ENCODE assay signal across 1 cellular context in genomic region chr12:79674629-79675028, GRCh38.
TF ChIP-seq lines count a peak whose summit lies in the region.

No MANE protein-coding gene starts in this region.

TF ChIP-seq in H1, 55 proteins besides CTCF, POLR2A, EP300 and RAD21:
- TF ChIP-seq RXRA (IDR thresholded peaks at IDR 0.05; ENCODE audit: insufficient read depth, low read depth, low read length) (no peak), CTBP2 (IDR thresholded peaks at IDR 0.05; ENCODE audit: borderline replicate concordance, insufficient read depth, insufficient read length, low read length) (no peak), YY1 (IDR thresholded peaks at IDR 0.05; ENCODE audit: low read depth, low read length) (no peak), BCL11A (IDR thresholded peaks at IDR 0.05; ENCODE audit: low read depth in 2 of 2, low read length in 2 of 2) (no peak), RBBP5 (IDR thresholded peaks at IDR 0.05; ENCODE audit: borderline replicate concordance, low read depth, low read length) (no peak), EGR1 (IDR thresholded peaks at IDR 0.05; ENCODE audit: borderline replicate concordance, low read depth, low read length) (no peak), FOSL1 (IDR thresholded peaks at IDR 0.05; ENCODE audit: insufficient read depth, low read depth, low read length) (no peak), SIRT6 (IDR thresholded peaks at IDR 0.05; ENCODE audit: low read length) (no peak)
- TF ChIP-seq, protein P1, sequence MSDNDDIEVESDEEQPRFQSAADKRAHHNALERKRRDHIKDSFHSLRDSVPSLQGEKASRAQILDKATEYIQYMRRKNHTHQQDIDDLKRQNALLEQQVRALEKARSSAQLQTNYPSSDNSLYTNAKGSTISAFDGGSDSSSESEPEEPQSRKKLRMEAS (IDR thresholded peaks at IDR 0.05), result no peak
- TF ChIP-seq, protein P2, sequence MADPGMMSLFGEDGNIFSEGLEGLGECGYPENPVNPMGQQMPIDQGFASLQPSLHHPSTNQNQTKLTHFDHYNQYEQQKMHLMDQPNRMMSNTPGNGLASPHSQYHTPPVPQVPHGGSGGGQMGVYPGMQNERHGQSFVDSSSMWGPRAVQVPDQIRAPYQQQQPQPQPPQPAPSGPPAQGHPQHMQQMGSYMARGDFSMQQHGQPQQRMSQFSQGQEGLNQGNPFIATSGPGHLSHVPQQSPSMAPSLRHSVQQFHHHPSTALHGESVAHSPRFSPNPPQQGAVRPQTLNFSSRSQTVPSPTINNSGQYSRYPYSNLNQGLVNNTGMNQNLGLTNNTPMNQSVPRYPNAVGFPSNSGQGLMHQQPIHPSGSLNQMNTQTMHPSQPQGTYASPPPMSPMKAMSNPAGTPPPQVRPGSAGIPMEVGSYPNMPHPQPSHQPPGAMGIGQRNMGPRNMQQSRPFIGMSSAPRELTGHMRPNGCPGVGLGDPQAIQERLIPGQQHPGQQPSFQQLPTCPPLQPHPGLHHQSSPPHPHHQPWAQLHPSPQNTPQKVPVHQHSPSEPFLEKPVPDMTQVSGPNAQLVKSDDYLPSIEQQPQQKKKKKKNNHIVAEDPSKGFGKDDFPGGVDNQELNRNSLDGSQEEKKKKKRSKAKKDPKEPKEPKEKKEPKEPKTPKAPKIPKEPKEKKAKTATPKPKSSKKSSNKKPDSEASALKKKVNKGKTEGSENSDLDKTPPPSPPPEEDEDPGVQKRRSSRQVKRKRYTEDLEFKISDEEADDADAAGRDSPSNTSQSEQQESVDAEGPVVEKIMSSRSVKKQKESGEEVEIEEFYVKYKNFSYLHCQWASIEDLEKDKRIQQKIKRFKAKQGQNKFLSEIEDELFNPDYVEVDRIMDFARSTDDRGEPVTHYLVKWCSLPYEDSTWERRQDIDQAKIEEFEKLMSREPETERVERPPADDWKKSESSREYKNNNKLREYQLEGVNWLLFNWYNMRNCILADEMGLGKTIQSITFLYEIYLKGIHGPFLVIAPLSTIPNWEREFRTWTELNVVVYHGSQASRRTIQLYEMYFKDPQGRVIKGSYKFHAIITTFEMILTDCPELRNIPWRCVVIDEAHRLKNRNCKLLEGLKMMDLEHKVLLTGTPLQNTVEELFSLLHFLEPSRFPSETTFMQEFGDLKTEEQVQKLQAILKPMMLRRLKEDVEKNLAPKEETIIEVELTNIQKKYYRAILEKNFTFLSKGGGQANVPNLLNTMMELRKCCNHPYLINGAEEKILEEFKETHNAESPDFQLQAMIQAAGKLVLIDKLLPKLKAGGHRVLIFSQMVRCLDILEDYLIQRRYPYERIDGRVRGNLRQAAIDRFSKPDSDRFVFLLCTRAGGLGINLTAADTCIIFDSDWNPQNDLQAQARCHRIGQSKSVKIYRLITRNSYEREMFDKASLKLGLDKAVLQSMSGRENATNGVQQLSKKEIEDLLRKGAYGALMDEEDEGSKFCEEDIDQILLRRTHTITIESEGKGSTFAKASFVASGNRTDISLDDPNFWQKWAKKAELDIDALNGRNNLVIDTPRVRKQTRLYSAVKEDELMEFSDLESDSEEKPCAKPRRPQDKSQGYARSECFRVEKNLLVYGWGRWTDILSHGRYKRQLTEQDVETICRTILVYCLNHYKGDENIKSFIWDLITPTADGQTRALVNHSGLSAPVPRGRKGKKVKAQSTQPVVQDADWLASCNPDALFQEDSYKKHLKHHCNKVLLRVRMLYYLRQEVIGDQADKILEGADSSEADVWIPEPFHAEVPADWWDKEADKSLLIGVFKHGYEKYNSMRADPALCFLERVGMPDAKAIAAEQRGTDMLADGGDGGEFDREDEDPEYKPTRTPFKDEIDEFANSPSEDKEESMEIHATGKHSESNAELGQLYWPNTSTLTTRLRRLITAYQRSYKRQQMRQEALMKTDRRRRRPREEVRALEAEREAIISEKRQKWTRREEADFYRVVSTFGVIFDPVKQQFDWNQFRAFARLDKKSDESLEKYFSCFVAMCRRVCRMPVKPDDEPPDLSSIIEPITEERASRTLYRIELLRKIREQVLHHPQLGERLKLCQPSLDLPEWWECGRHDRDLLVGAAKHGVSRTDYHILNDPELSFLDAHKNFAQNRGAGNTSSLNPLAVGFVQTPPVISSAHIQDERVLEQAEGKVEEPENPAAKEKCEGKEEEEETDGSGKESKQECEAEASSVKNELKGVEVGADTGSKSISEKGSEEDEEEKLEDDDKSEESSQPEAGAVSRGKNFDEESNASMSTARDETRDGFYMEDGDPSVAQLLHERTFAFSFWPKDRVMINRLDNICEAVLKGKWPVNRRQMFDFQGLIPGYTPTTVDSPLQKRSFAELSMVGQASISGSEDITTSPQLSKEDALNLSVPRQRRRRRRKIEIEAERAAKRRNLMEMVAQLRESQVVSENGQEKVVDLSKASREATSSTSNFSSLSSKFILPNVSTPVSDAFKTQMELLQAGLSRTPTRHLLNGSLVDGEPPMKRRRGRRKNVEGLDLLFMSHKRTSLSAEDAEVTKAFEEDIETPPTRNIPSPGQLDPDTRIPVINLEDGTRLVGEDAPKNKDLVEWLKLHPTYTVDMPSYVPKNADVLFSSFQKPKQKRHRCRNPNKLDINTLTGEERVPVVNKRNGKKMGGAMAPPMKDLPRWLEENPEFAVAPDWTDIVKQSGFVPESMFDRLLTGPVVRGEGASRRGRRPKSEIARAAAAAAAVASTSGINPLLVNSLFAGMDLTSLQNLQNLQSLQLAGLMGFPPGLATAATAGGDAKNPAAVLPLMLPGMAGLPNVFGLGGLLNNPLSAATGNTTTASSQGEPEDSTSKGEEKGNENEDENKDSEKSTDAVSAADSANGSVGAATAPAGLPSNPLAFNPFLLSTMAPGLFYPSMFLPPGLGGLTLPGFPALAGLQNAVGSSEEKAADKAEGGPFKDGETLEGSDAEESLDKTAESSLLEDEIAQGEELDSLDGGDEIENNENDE (IDR thresholded peaks at IDR 0.05; ENCODE audit: insufficient replicate concordance, low read length), result no peak
